30 cellular contexts compared by ENCODE assay signal in the genomic region with DNA sequence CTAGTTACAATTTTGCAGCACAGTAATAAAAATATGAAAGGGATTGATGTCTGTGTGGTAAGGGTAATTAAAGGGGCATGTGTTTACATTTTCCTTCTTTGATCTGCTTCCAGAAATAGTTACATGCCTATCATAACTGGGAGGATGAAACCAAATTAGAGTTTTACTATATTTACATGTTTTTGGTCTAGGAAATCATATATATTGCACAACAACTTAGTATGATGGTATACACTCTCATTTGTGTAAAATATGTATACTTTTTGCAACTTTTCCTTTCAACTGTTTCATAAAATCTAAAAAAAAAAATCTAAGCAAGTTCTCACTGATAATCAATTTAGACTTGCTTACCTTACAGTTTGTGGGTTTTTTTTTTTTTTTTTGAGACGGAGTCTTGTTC.
"Had no signal": no experiment of that assay in that cellular context is flagged by ENCODE, and none has a peak within 500 bp of the region (broad histone marks: within the 10 kb centered on the region; RNA-seq: fewer than 3 reads in every experiment).

No MANE protein-coding gene starts in this region.

- H3K9me3 Mint-ChIP-seq: activated B cell treated with CpG ODN at 0.5 μM for 24 hours; activated CD8-positive, alpha-beta T cell treated with anti-CD3 and anti-CD28 coated beads for 36 hours; activated T-cell treated with anti-CD3 and anti-CD28 coated beads, Interleukin-2, amount 50 U/mL, for 4 hours; activated T-helper 17 cell treated with anti-CD3 and anti-CD28 coated beads, Interleukin-2, amount 50 U/mL, for 72 hours; central memory CD8-positive, alpha-beta T cell; effector memory CD8-positive, alpha-beta T cell had no signal

- DNase-seq: activated B cell treated with CpG ODN at 0.5 μM for 24 hours; activated CD4-positive, alpha-beta T cell treated with anti-CD3 and anti-CD28 coated beads for 48 hours; activated CD4-positive, alpha-beta T cell treated with anti-CD3 and anti-CD28 coated beads, Interleukin-2, amount 50 U/mL, for 1 hour; activated CD4-positive, alpha-beta T cell treated with anti-CD3 and anti-CD28 coated beads, Interleukin-2, amount 50 U/mL, for 48 hours; activated CD8-positive, alpha-beta memory T cell treated with anti-CD3 and anti-CD28 coated beads for 24 hours; activated CD8-positive, alpha-beta T cell treated with anti-CD3 and anti-CD28 coated beads for 36 hours; activated effector memory CD4-positive, alpha-beta T cell treated with Interleukin-2 at 50 U/mL for 16 hours; activated gamma-delta T cell treated with Interleukin-2 at 50 U/mL for 16 hours; activated naive CD4-positive, alpha-beta T cell treated with anti-CD3 and anti-CD28 coated beads, Interleukin-2, amount 50 U/mL, for 16 hours; activated naive CD4-positive, alpha-beta T cell treated with Interleukin-2 at 50 U/mL for 16 hours; activated T-cell treated with anti-CD3 and anti-CD28 coated beads, Interleukin-2, amount 50 U/mL, for 4 hours; amniotic stem cell; anterior cingulate cortex; brain microvascular endothelial cell; cortex of kidney; dermis blood vessel endothelial cell; effector CD4-positive, alpha-beta T cell; effector memory CD8-positive, alpha-beta T cell; erythroblast; foreskin keratinocyte; gastrocnemius medialis; glutamatergic neuron; heart left ventricle; T-helper 2 cell had no signal

- H3K27me3 ChIP-seq: brain microvascular endothelial cell, esophagus muscularis mucosa, foreskin keratinocyte, gastrocnemius medialis, heart left ventricle had no signal

- H3K4me3 Mint-ChIP-seq: activated B cell treated with CpG ODN at 0.5 μM for 24 hours; activated CD8-positive, alpha-beta T cell treated with anti-CD3 and anti-CD28 coated beads for 36 hours; activated naive CD8-positive, alpha-beta T cell; activated T-cell treated with anti-CD3 and anti-CD28 coated beads, Interleukin-2, amount 50 U/mL, for 4 hours; activated T-helper 17 cell treated with anti-CD3 and anti-CD28 coated beads, Interleukin-2, amount 50 U/mL, for 72 hours; central memory CD8-positive, alpha-beta T cell; effector memory CD8-positive, alpha-beta T cell had no signal

- H3K4me3 ChIP-seq: esophagus muscularis mucosa, gastrocnemius medialis, heart left ventricle had no signal

- H3K27ac Mint-ChIP-seq: activated B cell treated with CpG ODN at 0.5 μM for 24 hours; activated CD8-positive, alpha-beta T cell treated with anti-CD3 and anti-CD28 coated beads for 36 hours; activated naive CD8-positive, alpha-beta T cell; activated T-helper 17 cell treated with anti-CD3 and anti-CD28 coated beads, Interleukin-2, amount 50 U/mL, for 72 hours; effector memory CD8-positive, alpha-beta T cell had no signal

- ATAC-seq: activated CD4-positive, CD25-positive, alpha-beta regulatory T cell treated with anti-CD3 and anti-CD28 coated beads, Interleukin-2, amount 50 U/mL, for 24 hours; activated CD8-positive, alpha-beta T cell treated with anti-CD3 and anti-CD28 coated beads for 36 hours; activated T-cell treated with anti-CD3 and anti-CD28 coated beads, Interleukin-2, amount 50 U/mL, for 4 hours; activated T-helper 17 cell treated with anti-CD3 and anti-CD28 coated beads, Interleukin-2, amount 50 U/mL, for 72 hours; effector memory CD8-positive, alpha-beta T cell; foreskin keratinocyte; gastrocnemius medialis; heart left ventricle had no signal

- H3K36me3 ChIP-seq: brain microvascular endothelial cell, gastrocnemius medialis, heart left ventricle had no signal

- H3K27ac ChIP-seq: brain microvascular endothelial cell, esophagus muscularis mucosa, foreskin keratinocyte, gastrocnemius medialis, heart left ventricle, VCaP had no signal

- H3K4me1 Mint-ChIP-seq: activated B cell treated with CpG ODN at 0.5 μM for 24 hours; activated T-helper 17 cell treated with anti-CD3 and anti-CD28 coated beads, Interleukin-2, amount 50 U/mL, for 72 hours; central memory CD8-positive, alpha-beta T cell had no signal

- H3K4me1 ChIP-seq: esophagus muscularis mucosa had no signal

- H3K9me3 ChIP-seq: esophagus muscularis mucosa, gastrocnemius medialis, heart left ventricle had no signal
